ENCODE assay signal across 8 cellular contexts in the genomic region with DNA sequence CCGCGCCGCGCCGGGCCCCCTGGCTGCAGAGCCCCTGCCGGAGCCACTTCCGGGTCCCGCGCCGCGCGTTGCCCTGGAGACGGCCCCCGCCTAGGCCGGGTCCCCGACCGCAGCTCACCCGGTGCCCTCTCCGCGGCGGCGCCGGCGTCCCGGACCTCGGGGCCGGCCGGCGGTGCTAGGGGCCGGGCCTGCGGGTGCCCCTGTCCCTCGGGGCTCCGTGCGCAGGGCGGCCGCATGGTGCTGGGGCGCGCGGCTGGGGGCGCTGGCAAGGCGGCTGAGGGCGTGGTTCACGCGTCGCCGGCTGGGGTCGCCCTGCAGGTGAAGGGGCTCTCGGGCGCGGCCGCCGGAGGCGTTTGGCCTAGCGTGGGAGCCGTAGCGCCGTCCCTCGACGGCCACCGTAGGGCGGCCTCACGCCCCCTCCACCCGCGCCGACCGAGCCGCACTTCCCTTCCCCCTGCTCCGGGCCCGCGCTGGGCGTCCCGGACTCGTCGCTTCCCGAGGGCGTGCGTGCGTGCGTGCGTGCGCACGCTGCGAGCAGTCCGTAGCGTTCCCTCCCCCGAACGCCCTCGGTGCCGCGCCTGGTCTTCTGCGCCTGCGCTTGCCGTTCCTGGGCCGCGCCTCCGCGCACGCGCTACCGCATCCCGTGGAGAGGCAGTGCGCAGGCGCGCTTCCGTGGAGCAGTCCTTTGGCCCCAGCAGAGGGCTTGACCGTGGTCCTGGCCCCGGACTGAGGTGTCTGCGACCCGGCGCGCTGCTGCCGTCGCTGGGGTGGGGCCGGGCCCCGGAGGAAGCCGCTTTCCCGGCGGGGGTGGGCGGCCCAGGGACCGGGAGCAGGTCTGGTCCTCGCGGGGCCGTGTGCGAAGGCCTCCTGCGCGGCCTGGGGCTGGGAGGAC.
A peak's percentile ranks its signal among the peaks of the same experiment; 100 is the strongest.
DNase-seq lines count a peak whose midpoint lies in the region; ATAC-seq lines count a peak whose summit lies in the region.

A gene with protein sequence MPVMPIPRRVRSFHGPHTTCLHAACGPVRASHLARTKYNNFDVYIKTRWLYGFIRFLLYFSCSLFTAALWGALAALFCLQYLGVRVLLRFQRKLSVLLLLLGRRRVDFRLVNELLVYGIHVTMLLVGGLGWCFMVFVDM (minus strand): TSS at position 509 of the 892 bp plus-strand sequence. CDS start 1,975 bp downstream, outside the sequence.

- peak; percentile 72 for ATAC-seq in GM19035 (IDR thresholded peaks at IDR 0.05; ENCODE audit: unreplicated experiment)
- peak; percentile 74 for ATAC-seq in HG03342 (IDR thresholded peaks at IDR 0.05; ENCODE audit: unreplicated experiment)

- DNase-seq in AG20443 (ENCODE audit: low spot score), result peak; percentile 100
- DNase-seq in NCI-H446 (lab: John Stamatoyannopoulos, UW), result peak; percentile 68 to 94
- DNase-seq in activated CD4-positive, CD25-positive, alpha-beta regulatory T cell treated with anti-CD3 and anti-CD28 coated beads, Interleukin-2, amount 50 U/mL, for 16 hours (ENCODE audit: low read depth, low spot score), result peak; percentile 93
- peak; percentile 96 for DNase-seq in central memory CD4-positive, alpha-beta T cell
- peak; percentile 96 for DNase-seq in iris pigment epithelial cell (ENCODE audit: low read depth)
- DNase-seq in stimulated activated CD4-positive, alpha-beta T cell treated with anti-CD3 and anti-CD28 coated beads, Interleukin-12 subunit alpha, Interleukin-12 subunit beta, amount 100 ng/mL, for 24 hours (ENCODE audit: low read depth in 2 of 2), result peak; percentile 92 to 93

Comparison
In these comparisons a context has a peak if more than half of its experiments do, and no peak if none do; other contexts are left out.
1. Peak in every context shown above with its lines: DNase-seq and ATAC-seq.